ENCODE assay signal across 9 cellular contexts in genomic region chr4:107034982-107035710, GRCh38. TPM values are rescaled to one million over a fixed set of nuclear protein-coding genes. Genes with fewer than 3 reads are reported as not detected.
DNase-seq lines count a peak whose midpoint lies in the region; ATAC-seq and TF ChIP-seq lines count a peak whose summit lies in the region.
"Had no signal": no experiment of that assay in that cellular context is flagged by ENCODE, and none has a peak within 500 bp of the region (broad histone marks: within the 10 kb centered on the region; RNA-seq: fewer than 3 reads in every experiment).

No MANE protein-coding gene starts in this region.

- CTCF ChIA-PET in WTC11 (lab: Charles Lee) = interaction anchor here (0.8 to 2.8 kb wide), 10 partner anchors 9 to 434 kb away, joined by 3 to 13 read pairs (median 6); no protein-coding TSS in a partner anchor

- DNase-seq in GM13976 (ENCODE audit: low spot score) = peak; percentile 40
- peak; percentile 49 for DNase-seq in WTC11 (ENCODE audit: low spot score)
- DNase-seq in heart left ventricle = peak in 1 of 5 donors; percentile 47
- DNase-seq in retina = peak; percentile 84
- no peak for DNase-seq in NK-92 treated with Interleukin-12 subunit alpha and Interleukin-12 subunit beta, amount 100 ng/mL, for 24 hours (lab: John Stamatoyannopoulos, UW)

- peak overlapping the region in 11 of 12 donors; percentile 21 to 55 (median 43) for H3K4me3 ChIP-seq in heart left ventricle

- 3 to 5% (median 4%) methylated on average over 23 to 35 of the region's 35 CpGs for WGBS in heart left ventricle, 4 donors

- H3K4me1 ChIP-seq in heart left ventricle = peaks cover 0 to 35% (median 16%) of the 10 kb centered on the region in 12 donors

- TF ChIP-seq CTCF in GM13976 (IDR thresholded peaks at IDR 0.05; ENCODE audit: borderline replicate concordance, control extremely low read depth, extremely low read depth, insufficient read depth, missing control alignments) (no peak), WTC11 (IDR thresholded peaks at IDR 0.05) (no peak), heart left ventricle (IDR thresholded peaks at IDR 0.05) (no peak)

- no peaks in the 10 kb centered on the region for H3K9me3 Mint-ChIP-seq in WTC11

- peaks cover 16 to 82% (median 46%) of the 10 kb centered on the region in 9 donors for H3K27me3 ChIP-seq in heart left ventricle

- H3K4me1 Mint-ChIP-seq in WTC11 = peaks cover 30% of the 10 kb centered on the region

- H3K9me3 ChIP-seq in heart left ventricle = no peaks in the 10 kb centered on the region

- H3K4me3 Mint-ChIP-seq in WTC11 = peak overlapping the region; percentile 90

- H3K36me3 Mint-ChIP-seq in WTC11 = no peaks in the 10 kb centered on the region

- intact Hi-C loops in heart left ventricle (cut with DNase I) = loop anchor here in 3 of 10 donors (5.0 to 10.0 kb wide), 4 partner anchors 147 to 697 kb away; no protein-coding TSS in a partner anchor

- no peak for TF ChIP-seq POLR2A in heart left ventricle (IDR thresholded peaks at IDR 0.05)

- ATAC-seq in WTC11 = peak; percentile 45
- peak in 2 of 4 donors; percentile 32 to 34 for ATAC-seq in heart left ventricle
- ATAC-seq in HG03457 (IDR thresholded peaks at IDR 0.05; ENCODE audit: unreplicated experiment) = no peak
- no peak for ATAC-seq in HG03354 (IDR thresholded peaks at IDR 0.05; ENCODE audit: poor library complexity, severe bottlenecking, unreplicated experiment)
- ATAC-seq in GM19023 (IDR thresholded peaks at IDR 0.05; ENCODE audit: unreplicated experiment) = no peak

- peaks cover 58% of the 10 kb centered on the region for H3K27me3 Mint-ChIP-seq in WTC11 (ENCODE audit: low read depth)

- H3K27ac Mint-ChIP-seq in WTC11 = no peak overlapping the region

- H3K27ac ChIP-seq in heart left ventricle = no peak overlapping the region
- H3K27ac ChIP-seq: epithelial cell of prostate had no signal

- H3K36me3 ChIP-seq in heart left ventricle = no peaks in the 10 kb centered on the region

- in situ Hi-C loops in GM13976 (cut with MboI; ENCODE audit: low sequenced_read_pairs, unreplicated experiment) = no loop called here

- POLR2A ChIA-PET in WTC11 (lab: Charles Lee) = no interaction called here

TF ChIP-seq in WTC11, 78 proteins besides CTCF, POLR2A, EP300 and RAD21:
- TF ChIP-seq GABPB1 (CRISPR knock-in tag; IDR thresholded peaks at IDR 0.05) (no peak), ZNF263 (CRISPR knock-in tag; IDR thresholded peaks at IDR 0.05; ENCODE audit: low read depth) (no peak), FOXK1 (CRISPR knock-in tag; IDR thresholded peaks at IDR 0.05) (no peak), FOXP1 (CRISPR knock-in tag; IDR thresholded peaks at IDR 0.05; ENCODE audit: borderline replicate concordance) (no peak), ZNF317 (CRISPR knock-in tag; IDR thresholded peaks at IDR 0.05; ENCODE audit: borderline replicate concordance, low read depth) (no peak), NR1H2 (CRISPR knock-in tag; IDR thresholded peaks at IDR 0.05) (no peak)
- TF ChIP-seq, protein P1, sequence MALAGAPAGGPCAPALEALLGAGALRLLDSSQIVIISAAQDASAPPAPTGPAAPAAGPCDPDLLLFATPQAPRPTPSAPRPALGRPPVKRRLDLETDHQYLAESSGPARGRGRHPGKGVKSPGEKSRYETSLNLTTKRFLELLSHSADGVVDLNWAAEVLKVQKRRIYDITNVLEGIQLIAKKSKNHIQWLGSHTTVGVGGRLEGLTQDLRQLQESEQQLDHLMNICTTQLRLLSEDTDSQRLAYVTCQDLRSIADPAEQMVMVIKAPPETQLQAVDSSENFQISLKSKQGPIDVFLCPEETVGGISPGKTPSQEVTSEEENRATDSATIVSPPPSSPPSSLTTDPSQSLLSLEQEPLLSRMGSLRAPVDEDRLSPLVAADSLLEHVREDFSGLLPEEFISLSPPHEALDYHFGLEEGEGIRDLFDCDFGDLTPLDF (CRISPR knock-in tag; IDR thresholded peaks at IDR 0.05) = no peak
- TF ChIP-seq, protein P2, sequence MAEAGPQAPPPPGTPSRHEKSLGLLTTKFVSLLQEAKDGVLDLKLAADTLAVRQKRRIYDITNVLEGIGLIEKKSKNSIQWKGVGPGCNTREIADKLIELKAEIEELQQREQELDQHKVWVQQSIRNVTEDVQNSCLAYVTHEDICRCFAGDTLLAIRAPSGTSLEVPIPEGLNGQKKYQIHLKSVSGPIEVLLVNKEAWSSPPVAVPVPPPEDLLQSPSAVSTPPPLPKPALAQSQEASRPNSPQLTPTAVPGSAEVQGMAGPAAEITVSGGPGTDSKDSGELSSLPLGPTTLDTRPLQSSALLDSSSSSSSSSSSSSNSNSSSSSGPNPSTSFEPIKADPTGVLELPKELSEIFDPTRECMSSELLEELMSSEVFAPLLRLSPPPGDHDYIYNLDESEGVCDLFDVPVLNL (CRISPR knock-in tag; IDR thresholded peaks at IDR 0.05; ENCODE audit: borderline replicate concordance, low read depth) = no peak
TF ChIP-seq in WTC11: peak in this region for 0.

RNA-seq across cellular contexts. Expression of gene DKK2, which starts 1.0 kb away (rescaled TPM):
- total RNA-seq in WTC11 (2021) (0.07 TPM in 1 of 3 replicates, not detected in the others), heart left ventricle (1 to 10 TPM in 4 of 9 donors, under 1 TPM in 4, not detected in 1; 0.40 to 2.5 (median 1.4) TPM)
- polyA plus RNA-seq in heart left ventricle = under 1 TPM; 0.42 to 0.43 TPM
